13 cellular contexts compared by ENCODE assay signal in genomic region chr14:69769623-69770022, GRCh38. TPM values are rescaled to one million over a fixed set of nuclear protein-coding genes. Genes with fewer than 3 reads are reported as not detected.
A peak's percentile ranks its signal among the peaks of the same experiment; 100 is the strongest.
DNase-seq lines count a peak whose midpoint lies in the region; ATAC-seq and TF ChIP-seq lines count a peak whose summit lies in the region.
"Had no signal": no experiment of that assay in that cellular context is flagged by ENCODE, and none has a peak within 500 bp of the region (broad histone marks: within the 10 kb centered on the region; RNA-seq: fewer than 3 reads in every experiment).

No MANE protein-coding gene starts in this region.

- BruUV-seq in MCF 10A (replicated peaks; lab: Mats Ljungman, UMichigan) = no TSS peak
- BruUV-seq in mammary epithelial cell (replicated peaks; lab: Mats Ljungman, UMichigan) = no TSS peak

- DNase-seq in MCF 10A (ENCODE audit: unreplicated experiment) (no peak), mammary epithelial cell (no peak), mesenchymal stem cell (no peak), upper lobe of right lung (no peak), 8988T (no peak), SIG-M5 treated with dmso at 0.1 percent for 504 hours (lab: John Stamatoyannopoulos, UW; ENCODE audit: unreplicated experiment) (no peak)
- DNase-seq in activated naive CD8-positive, alpha-beta T cell treated with anti-CD3 and anti-CD28 coated beads, Interleukin-2, amount 50 U/mL, for 24 hours = no peak
- no peak for DNase-seq in stimulated activated CD8-positive, alpha-beta memory T cell treated with anti-CD3 and anti-CD28 coated beads, Interleukin-4, amount 100 ng/mL, for 48 hours
- DNase-seq: activated CD4-positive, CD25-positive, alpha-beta regulatory T cell; midbrain; NCI-H2081; stimulated activated naive CD8-positive, alpha-beta T cell treated with anti-CD3 and anti-CD28 coated beads, Interleukin-15, Interleukin-2, amounts not matched to agents 100 U/mL and 50 U/mL, for 24 hours had no signal

- no peak overlapping the region for H3K18ac ChIP-seq in mesenchymal stem cell (ENCODE audit: low read depth in 1 of 2, low read length in 2 of 2)

- no peak overlapping the region for H2AK5ac ChIP-seq in mesenchymal stem cell (ENCODE audit: low read length, severe bottlenecking)

- H2AFZ ChIP-seq in mammary epithelial cell (ENCODE audit: low read depth, low read length) = no peak overlapping the region
- H2AFZ ChIP-seq in mesenchymal stem cell (ENCODE audit: low read depth, low read length) = no peak overlapping the region

- H3K23ac ChIP-seq in mesenchymal stem cell (ENCODE audit: low read length in 2 of 2) = peak overlapping the region in 1 of 2 experiments; percentile 1

- peak overlapping the region; percentile 92 for H3K4me3 Mint-ChIP-seq in MCF 10A (ENCODE audit: unreplicated experiment)
- H3K4me3 Mint-ChIP-seq in activated naive CD8-positive, alpha-beta T cell treated with anti-CD3 and anti-CD28 coated beads, Interleukin-2, amount 50 U/mL, for 24 hours = peak overlapping the region; percentile 63

- intact Hi-C loops in MCF 10A (cut with micrococcal nuclease) = no loop called here
- intact Hi-C loops in mammary epithelial cell (cut with micrococcal nuclease) = no loop called here
- intact Hi-C loops in upper lobe of right lung (cut with DNase I) = no loop called here

- H3K36me3 Mint-ChIP-seq in MCF 10A (ENCODE audit: insufficient read depth, unreplicated experiment) = peaks cover 82% of the 10 kb centered on the region
- peaks cover 76% of the 10 kb centered on the region for H3K36me3 Mint-ChIP-seq in activated naive CD8-positive, alpha-beta T cell treated with anti-CD3 and anti-CD28 coated beads, Interleukin-2, amount 50 U/mL, for 24 hours (ENCODE audit: low read depth)

- H3K27ac ChIP-seq in mammary epithelial cell (ENCODE audit: insufficient read depth, low read depth, low read length) (no peak overlapping the region), mesenchymal stem cell (ENCODE audit: low read length, poor library complexity, severe bottlenecking) (no peak overlapping the region), upper lobe of right lung (no peak overlapping the region)

- POLR2A ChIA-PET in MCF 10A (lab: Yijun Ruan, JAX) = interaction anchor here (1.2 kb wide), 2 partner anchors 10 to 56 kb away, joined by 3 to 5 read pairs; no protein-coding TSS in a partner anchor

- H3K4me1 ChIP-seq in mammary epithelial cell (ENCODE audit: insufficient read depth, low read length) (peaks cover 17% of the 10 kb centered on the region), mesenchymal stem cell (ENCODE audit: control insufficient read depth, insufficient read depth, low read depth, low read length) (peaks cover 12% of the 10 kb centered on the region), upper lobe of right lung (peaks cover 44% of the 10 kb centered on the region)

- peaks cover 24% of the 10 kb centered on the region for H3K79me1 ChIP-seq in mesenchymal stem cell (replicated peaks; ENCODE audit: low read length, poor library complexity, severe bottlenecking)

- no peaks in the 10 kb centered on the region for H3K9me3 ChIP-seq in mammary epithelial cell (replicated peaks; ENCODE audit: insufficient read depth, low read length)
- no peaks in the 10 kb centered on the region for H3K9me3 ChIP-seq in mesenchymal stem cell (ENCODE audit: control insufficient read depth, low read length)
- H3K9me3 ChIP-seq in upper lobe of right lung = no peaks in the 10 kb centered on the region

- H4K91ac ChIP-seq in mesenchymal stem cell (ENCODE audit: low read length) = no peak overlapping the region

- H3K27me3 Mint-ChIP-seq in MCF 10A (ENCODE audit: insufficient read depth, unreplicated experiment) = no peaks in the 10 kb centered on the region
- peaks cover 5% of the 10 kb centered on the region for H3K27me3 Mint-ChIP-seq in activated naive CD8-positive, alpha-beta T cell treated with anti-CD3 and anti-CD28 coated beads, Interleukin-2, amount 50 U/mL, for 24 hours

- H3K36me3 ChIP-seq in mammary epithelial cell (ENCODE audit: insufficient read depth, low read length) (peaks cover 52% of the 10 kb centered on the region), mesenchymal stem cell (ENCODE audit: control insufficient read depth in 1 of 2, insufficient read depth in 2 of 2, low read depth in 1 of 2, low read length in 2 of 2) (peaks cover 31 to 69% of the 10 kb centered on the region in 2 experiments), upper lobe of right lung (peaks cover 69% of the 10 kb centered on the region)

- H3K4me1 Mint-ChIP-seq in MCF 10A (ENCODE audit: insufficient read depth, unreplicated experiment) = peaks cover 14% of the 10 kb centered on the region
- H3K4me1 Mint-ChIP-seq in activated naive CD8-positive, alpha-beta T cell treated with anti-CD3 and anti-CD28 coated beads, Interleukin-2, amount 50 U/mL, for 24 hours = peaks cover 80% of the 10 kb centered on the region

- no peak overlapping the region for H3K4ac ChIP-seq in mesenchymal stem cell (ENCODE audit: low read depth in 1 of 2, low read length in 2 of 2)

- H3K4me3 ChIP-seq in mammary epithelial cell (replicated peaks in 1 of 3; ENCODE audit: insufficient read depth in 1 of 3, low read depth in 2 of 3, low read length in 3 of 3) (no peak overlapping the region), mesenchymal stem cell (ENCODE audit: insufficient read depth in 1 of 2, low read depth in 1 of 2, low read length in 2 of 2) (peak overlapping the region in 1 of 2 experiments; percentile 99), upper lobe of right lung (peak overlapping the region; percentile 8)

- no peak overlapping the region for H3K27ac Mint-ChIP-seq in MCF 10A (ENCODE audit: low read depth, unreplicated experiment)
- H3K27ac Mint-ChIP-seq in activated naive CD8-positive, alpha-beta T cell treated with anti-CD3 and anti-CD28 coated beads, Interleukin-2, amount 50 U/mL, for 24 hours = peak overlapping the region; percentile 78

- no peak overlapping the region for H2BK120ac ChIP-seq in mesenchymal stem cell (ENCODE audit: low read depth, low read length)

- H3K4me2 ChIP-seq in mammary epithelial cell (ENCODE audit: insufficient read depth, low read depth, low read length) (no peak overlapping the region), mesenchymal stem cell (ENCODE audit: low read length, poor library complexity, severe bottlenecking) (no peak overlapping the region)

- H3K9ac ChIP-seq in mammary epithelial cell (ENCODE audit: insufficient read depth, low read length) = no peak overlapping the region
- H3K9ac ChIP-seq in mesenchymal stem cell (ENCODE audit: low read length) = peak overlapping the region; percentile 38

- H3K9me3 Mint-ChIP-seq in MCF 10A (ENCODE audit: unreplicated experiment) = no peaks in the 10 kb centered on the region
- H3K9me3 Mint-ChIP-seq in activated naive CD8-positive, alpha-beta T cell treated with anti-CD3 and anti-CD28 coated beads, Interleukin-2, amount 50 U/mL, for 24 hours = no peaks in the 10 kb centered on the region

- peaks cover 59% of the 10 kb centered on the region for H3K79me2 ChIP-seq in mammary epithelial cell (ENCODE audit: insufficient read depth, low read length)

- WGBS in mammary epithelial cell (ENCODE audit: low coverage, missing lambda C conversion rate) = 93% methylated on average over 22 of the region's 22 CpGs
- WGBS in mesenchymal stem cell = 96% methylated on average over 20 of the region's 22 CpGs

- H4K8ac ChIP-seq in mesenchymal stem cell (ENCODE audit: low read length) = no peak overlapping the region

- ATAC-seq in activated naive CD8-positive, alpha-beta T cell treated with anti-CD3 and anti-CD28 coated beads, Interleukin-2, amount 50 U/mL, for 24 hours = no peak
- ATAC-seq in upper lobe of right lung = no peak
- ATAC-seq: stimulated activated naive CD8-positive, alpha-beta T cell treated with anti-CD3 and anti-CD28 coated beads, Interleukin-15, Interleukin-2, amounts not matched to agents 100 U/mL and 50 U/mL, for 24 hours had no signal

- no peak overlapping the region for H2BK15ac ChIP-seq in mesenchymal stem cell (ENCODE audit: low read depth, poor library complexity, severe bottlenecking)

- in situ Hi-C loops in mammary epithelial cell (cut with MboI; ENCODE audit: low sequenced_read_pairs in 2 of 2) = no loop called here

- H2BK12ac ChIP-seq in mesenchymal stem cell (ENCODE audit: low read length in 2 of 2) = no peak overlapping the region

- dilution Hi-C loops in mammary epithelial cell (cut with HindIII; ENCODE audit: low sequenced_read_pairs) = no loop called here

- no peak overlapping the region for H2BK5ac ChIP-seq in mesenchymal stem cell (ENCODE audit: low read depth, low read length, poor library complexity, severe bottlenecking)

- H3K27me3 ChIP-seq in mammary epithelial cell (ENCODE audit: insufficient read depth, low read length) (no peaks in the 10 kb centered on the region), mesenchymal stem cell (ENCODE audit: control insufficient read depth in 1 of 2, insufficient read depth in 1 of 2, low read length in 2 of 2) (no peaks in the 10 kb centered on the region), upper lobe of right lung (no peaks in the 10 kb centered on the region)

- CTCF ChIA-PET in MCF 10A (lab: Yijun Ruan, JAX) (no interaction called here), mammary epithelial cell (lab: Charles Lee; ENCODE audit: low non-redundant PET) (interaction anchor here (0.6 kb wide), 1 partner anchor 119 kb away, joined by 18 read pairs; no protein-coding TSS in a partner anchor)

- H3K14ac ChIP-seq in mesenchymal stem cell (ENCODE audit: low read length in 2 of 2) = no peak overlapping the region

- TF ChIP-seq CTCF in MCF 10A (IDR thresholded peaks at IDR 0.05; ENCODE audit: unreplicated experiment) (no peak), mammary epithelial cell (conservative IDR thresholded peaks at IDR 0.05 in 1 of 2, IDR thresholded peaks at IDR 0.05 in 1 of 2; ENCODE audit: extremely low read depth in 1 of 2, insufficient read depth in 1 of 2, low read depth in 1 of 2, low read length in 2 of 2) (no peak), upper lobe of right lung (IDR thresholded peaks at IDR 0.05) (no peak)

- H4K20me1 ChIP-seq in mammary epithelial cell (ENCODE audit: insufficient read depth, low read length) = peaks cover 6% of the 10 kb centered on the region

RNA-seq across cellular contexts. Expression of gene SRSF5, which starts 2.7 kb away (rescaled TPM):
- total RNA-seq in MCF 10A (2022) (281 and 316 TPM in 2 replicates), mammary epithelial cell (100 to 1,000 TPM; 125 to 257 TPM), upper lobe of right lung (287 TPM)
- 148 TPM for polyA plus RNA-seq in mammary epithelial cell
- 159 TPM for polyA minus RNA-seq in mammary epithelial cell
- polyA plus RNA-seq in mesenchymal stem cell (2013, experiment 1 of 2) = 191 TPM
- polyA plus RNA-seq in mesenchymal stem cell (2013, experiment 2 of 2) = 183 TPM

RNA-seq across cellular contexts. Expression of gene SLC10A1, which starts 27.4 kb away (rescaled TPM):
- not detected in 2 replicates for total RNA-seq in MCF 10A (2022)
- total RNA-seq in mammary epithelial cell = not detected
- not detected for polyA plus RNA-seq in mammary epithelial cell
- not detected for polyA minus RNA-seq in mammary epithelial cell
- polyA plus RNA-seq in mesenchymal stem cell (2013, experiment 1 of 2) = not detected
- polyA plus RNA-seq in mesenchymal stem cell (2013, experiment 2 of 2) = not detected
- not detected for total RNA-seq in upper lobe of right lung
- polyA plus RNA-seq: BJ had no signal
